In the genomic region with DNA sequence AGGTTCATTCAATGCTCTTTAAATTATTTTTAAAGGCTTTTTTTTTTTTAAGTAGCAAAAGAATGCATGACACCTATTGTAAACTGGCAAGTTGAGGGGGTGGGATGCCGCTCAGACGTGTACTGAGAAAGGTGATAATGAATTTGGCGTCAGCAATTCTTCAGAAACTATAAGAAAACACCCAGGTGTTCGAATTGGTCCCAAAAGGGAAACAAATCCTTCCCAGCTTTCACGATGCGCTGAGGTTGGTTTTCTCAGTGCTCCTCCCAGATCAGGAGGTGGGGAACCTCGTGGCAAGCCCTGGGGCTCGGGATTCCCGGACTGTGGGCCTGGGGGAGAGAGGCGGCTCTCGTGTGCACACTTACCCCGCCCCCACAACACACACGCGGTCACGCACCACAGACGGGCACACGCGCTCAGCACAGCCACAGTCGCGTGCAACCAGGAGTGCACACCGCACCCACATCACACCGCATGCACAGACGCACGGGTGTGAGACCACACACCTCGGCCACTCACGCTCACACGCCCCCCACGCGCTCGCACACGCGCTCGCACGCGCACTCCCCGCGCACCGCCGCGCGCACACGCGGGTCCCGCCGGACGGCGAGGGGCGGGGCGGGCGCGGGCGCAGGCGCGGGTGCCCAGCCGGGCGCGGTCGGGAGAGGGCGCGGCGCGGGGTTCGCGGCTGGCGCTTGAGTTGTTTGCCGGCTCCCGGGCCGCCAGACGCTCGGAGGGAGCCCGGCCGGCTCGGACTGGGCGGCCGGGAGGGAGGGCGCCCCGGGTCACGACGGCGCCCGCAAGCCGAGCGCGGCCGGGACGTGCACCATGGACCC, we compare ENCODE assay signal across 1 cellular context.
TF ChIP-seq lines count a peak whose summit lies in the region.

A gene with protein sequence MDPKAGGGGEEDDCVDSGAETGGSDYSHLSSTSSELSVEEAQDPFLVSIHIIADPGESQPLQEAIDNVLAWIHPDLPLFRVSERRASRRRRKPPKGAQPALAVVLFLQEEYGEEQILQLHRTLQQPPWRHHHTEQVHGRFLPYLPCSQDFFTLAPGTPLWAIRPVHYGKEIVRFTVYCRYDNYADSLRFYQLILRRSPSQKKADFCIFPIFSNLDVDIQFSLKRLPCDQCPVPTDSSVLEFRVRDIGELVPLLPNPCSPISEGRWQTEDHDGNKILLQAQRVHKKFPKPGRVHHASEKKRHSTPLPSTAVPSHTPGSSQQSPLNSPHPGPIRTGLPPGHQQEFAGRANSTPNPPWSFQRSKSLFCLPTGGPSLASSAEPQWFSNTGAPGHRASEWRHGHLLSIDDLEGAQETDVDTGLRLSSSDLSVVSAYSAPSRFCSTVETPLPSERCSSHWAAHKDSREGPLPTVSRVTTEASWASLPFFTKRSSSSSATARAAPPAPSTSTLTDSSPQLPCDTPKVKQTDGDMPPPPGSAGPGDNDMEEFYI (plus strand): TSS at position 725 of the 836 bp plus-strand sequence. CDS start 104 bp downstream, at position 829.

TF ChIP-seq in WTC11, 78 proteins besides CTCF, POLR2A, EP300 and RAD21 (continued from another document):
- TF ChIP-seq, protein P1, sequence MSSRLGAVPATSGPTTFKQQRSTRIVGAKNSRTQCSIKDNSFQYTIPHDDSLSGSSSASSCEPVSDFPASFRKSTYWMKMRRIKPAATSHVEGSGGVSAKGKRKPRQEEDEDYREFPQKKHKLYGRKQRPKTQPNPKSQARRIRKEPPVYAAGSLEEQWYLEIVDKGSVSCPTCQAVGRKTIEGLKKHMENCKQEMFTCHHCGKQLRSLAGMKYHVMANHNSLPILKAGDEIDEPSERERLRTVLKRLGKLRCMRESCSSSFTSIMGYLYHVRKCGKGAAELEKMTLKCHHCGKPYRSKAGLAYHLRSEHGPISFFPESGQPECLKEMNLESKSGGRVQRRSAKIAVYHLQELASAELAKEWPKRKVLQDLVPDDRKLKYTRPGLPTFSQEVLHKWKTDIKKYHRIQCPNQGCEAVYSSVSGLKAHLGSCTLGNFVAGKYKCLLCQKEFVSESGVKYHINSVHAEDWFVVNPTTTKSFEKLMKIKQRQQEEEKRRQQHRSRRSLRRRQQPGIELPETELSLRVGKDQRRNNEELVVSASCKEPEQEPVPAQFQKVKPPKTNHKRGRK (CRISPR knock-in tag; IDR thresholded peaks at IDR 0.05; ENCODE audit: borderline replicate concordance): no peak
- peak; percentile 86; the same call in 1 of the 2 replicates for TF ChIP-seq FOXP1 (CRISPR knock-in tag; IDR thresholded peaks at IDR 0.05; ENCODE audit: borderline replicate concordance)
